ENCODE assay signal across 8 cellular contexts in genomic region chr16:6682142-6682811, GRCh38.
A peak's percentile ranks its signal among the peaks of the same experiment; 100 is the strongest.
DNase-seq lines count a peak whose midpoint lies in the region; ATAC-seq and TF ChIP-seq lines count a peak whose summit lies in the region.

No MANE protein-coding gene starts in this region.

- no peaks in the 10 kb centered on the region for H3K4me1 ChIP-seq in right lobe of liver
- no peaks in the 10 kb centered on the region for H3K4me1 ChIP-seq in vagina

- CTCF ChIA-PET in activated CD4-positive, alpha-beta T cell treated with anti-CD3 and anti-CD28 coated beads for 36 hours (lab: Charles Lee) = interaction anchor here (0.6 to 1.2 kb wide), 5 partner anchors 102 to 1646 kb away, joined by 3 to 4 read pairs (median 3); no protein-coding TSS in a partner anchor

- no peaks in the 10 kb centered on the region for H3K27me3 ChIP-seq in right lobe of liver
- no peaks in the 10 kb centered on the region for H3K27me3 ChIP-seq in vagina

- H3K36me3 ChIP-seq in right lobe of liver (no peaks in the 10 kb centered on the region), vagina (no peaks in the 10 kb centered on the region)

- H3K27me3 Mint-ChIP-seq in activated CD4-positive, alpha-beta T cell treated with anti-CD3 and anti-CD28 coated beads for 36 hours = no peaks in the 10 kb centered on the region

- H3K27ac ChIP-seq in right lobe of liver (no peak overlapping the region), vagina (no peak overlapping the region)

- in situ Hi-C loops in astrocyte of the cerebellum (cut with HindIII; ENCODE audit: low sequenced_read_pairs) = no loop called here

- H3K4me3 ChIP-seq in astrocyte of the cerebellum (ENCODE audit: low read depth, low read length) (no peak overlapping the region), right lobe of liver (no peak overlapping the region), vagina (no peak overlapping the region)

- no peak for TF ChIP-seq POLR2A in right lobe of liver (IDR thresholded peaks at IDR 0.05)
- TF ChIP-seq POLR2A in vagina (IDR thresholded peaks at IDR 0.05) = no peak

- POLR2A ChIA-PET in activated CD4-positive, alpha-beta T cell treated with anti-CD3 and anti-CD28 coated beads for 36 hours (lab: Charles Lee) = no interaction called here

- H3K36me3 Mint-ChIP-seq in activated CD4-positive, alpha-beta T cell treated with anti-CD3 and anti-CD28 coated beads for 36 hours (ENCODE audit: low read depth) = no peaks in the 10 kb centered on the region

- TF ChIP-seq CTCF in astrocyte of the cerebellum (IDR thresholded peaks at IDR 0.05; ENCODE audit: low read depth, low read length, missing control alignments) = peak; percentile 21
- TF ChIP-seq CTCF in right lobe of liver (IDR thresholded peaks at IDR 0.05) = peak; percentile 30 to 75 (median 65)
- TF ChIP-seq CTCF in vagina (IDR thresholded peaks at IDR 0.05) = peak in 1 of 3 experiments; percentile 17

- no peaks in the 10 kb centered on the region for H3K4me1 Mint-ChIP-seq in activated CD4-positive, alpha-beta T cell treated with anti-CD3 and anti-CD28 coated beads for 36 hours

- H3K27ac Mint-ChIP-seq in activated CD4-positive, alpha-beta T cell treated with anti-CD3 and anti-CD28 coated beads for 36 hours = no peak overlapping the region

- no peak overlapping the region for H3K4me3 Mint-ChIP-seq in activated CD4-positive, alpha-beta T cell treated with anti-CD3 and anti-CD28 coated beads for 36 hours

- H3K9me3 ChIP-seq in right lobe of liver (no peaks in the 10 kb centered on the region), vagina (no peaks in the 10 kb centered on the region)

- WGBS in right lobe of liver (ENCODE audit: insufficient coverage, low coverage, low lambda C conversion rate, missing lambda C conversion rate) = 35% methylated on average over 17 of the region's 19 CpGs

- peak; percentile 61 for DNase-seq in activated CD4-positive, alpha-beta T cell treated with anti-CD3 and anti-CD28 coated beads for 36 hours
- DNase-seq in activated CD4-positive, alpha-beta T cell treated with anti-CD3 and anti-CD28 coated beads, Interleukin-2, amount 50 U/mL, for 1 hour = no peak
- DNase-seq in Kasumi-1 (lab: John Stamatoyannopoulos, UW) (peak; percentile 6 to 21), astrocyte of the cerebellum (ENCODE audit: low read depth) (no peak), right lobe of liver (peak in 2 of 3 donors; percentile 45 to 55), vagina (ENCODE audit: extremely low spot score in 2 of 2) (no peak), GM19240 (ENCODE audit: insufficient read length, low spot score) (no peak)

- no peak for ATAC-seq in activated CD4-positive, alpha-beta T cell treated with anti-CD3 and anti-CD28 coated beads for 36 hours
- ATAC-seq in right lobe of liver (peak; percentile 65 to 82 (median 72)), HG03469 (IDR thresholded peaks at IDR 0.05; ENCODE audit: unreplicated experiment) (no peak)

- intact Hi-C loops in activated CD4-positive, alpha-beta T cell treated with anti-CD3 and anti-CD28 coated beads for 36 hours (cut with DNase I, micrococcal nuclease) = no loop called here
- intact Hi-C loops in right lobe of liver (cut with DNase I) = no loop called here
- intact Hi-C loops in vagina (cut with DNase I) = no loop called here

- H3K9me3 Mint-ChIP-seq in activated CD4-positive, alpha-beta T cell treated with anti-CD3 and anti-CD28 coated beads for 36 hours (ENCODE audit: low read depth) = no peaks in the 10 kb centered on the region

Comparison
In these comparisons a context has a peak if more than half of its experiments do, and no peak if none do; other contexts are left out.
1. DNase-seq: peak in activated CD4-positive, alpha-beta T cell treated with anti-CD3 and anti-CD28 coated beads for 36 hours (single experiment), Kasumi-1 (2 of 2) and right lobe of liver (2 of 3); none in activated CD4-positive, alpha-beta T cell treated with anti-CD3 and anti-CD28 coated beads, Interleukin-2, amount 50 U/mL, for 1 hour (single experiment), astrocyte of the cerebellum (single experiment), vagina (0 of 2) and GM19240 (single experiment).
2. ATAC-seq: peak in right lobe of liver (4 of 4); none in activated CD4-positive, alpha-beta T cell treated with anti-CD3 and anti-CD28 coated beads for 36 hours (single experiment) and HG03469 (single experiment).